Comparison of ENCODE assay signal across 1 cellular context in the genomic region with DNA sequence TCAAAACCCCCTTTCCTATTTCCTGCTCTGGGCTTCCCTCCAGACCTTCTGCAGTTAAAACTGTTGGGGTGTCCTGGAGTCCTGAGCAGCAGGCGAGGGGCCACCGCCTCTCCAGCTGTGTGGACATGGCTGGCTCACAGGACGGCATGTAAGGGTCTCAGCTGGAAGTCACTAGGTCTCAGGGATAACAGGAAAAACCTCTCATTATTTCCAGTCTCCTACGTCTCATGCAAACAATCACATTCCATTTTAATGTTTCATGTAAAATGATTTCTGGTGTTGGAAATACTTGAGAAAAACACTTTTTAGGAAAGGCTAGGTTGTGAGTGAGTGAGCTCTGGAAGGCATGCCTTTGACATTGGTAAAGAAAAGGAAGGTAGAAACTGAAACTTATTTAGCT.
TF ChIP-seq lines count a peak whose summit lies in the region.

No MANE protein-coding gene starts in this region.

TF ChIP-seq in SK-N-SH treated with all-trans-retinoic acid at 6 μM for 48 hours, 23 proteins besides CTCF, POLR2A, EP300 and RAD21 (continued from another document):
- TF ChIP-seq, protein P1, sequence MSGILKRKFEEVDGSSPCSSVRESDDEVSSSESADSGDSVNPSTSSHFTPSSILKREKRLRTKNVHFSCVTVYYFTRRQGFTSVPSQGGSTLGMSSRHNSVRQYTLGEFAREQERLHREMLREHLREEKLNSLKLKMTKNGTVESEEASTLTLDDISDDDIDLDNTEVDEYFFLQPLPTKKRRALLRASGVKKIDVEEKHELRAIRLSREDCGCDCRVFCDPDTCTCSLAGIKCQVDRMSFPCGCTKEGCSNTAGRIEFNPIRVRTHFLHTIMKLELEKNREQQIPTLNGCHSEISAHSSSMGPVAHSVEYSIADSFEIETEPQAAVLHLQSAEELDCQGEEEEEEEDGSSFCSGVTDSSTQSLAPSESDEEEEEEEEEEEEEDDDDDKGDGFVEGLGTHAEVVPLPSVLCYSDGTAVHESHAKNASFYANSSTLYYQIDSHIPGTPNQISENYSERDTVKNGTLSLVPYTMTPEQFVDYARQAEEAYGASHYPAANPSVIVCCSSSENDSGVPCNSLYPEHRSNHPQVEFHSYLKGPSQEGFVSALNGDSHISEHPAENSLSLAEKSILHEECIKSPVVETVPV (CRISPR knock-in tag; IDR thresholded peaks at IDR 0.05), result no peak
- TF ChIP-seq ZNF8 (CRISPR knock-in tag; IDR thresholded peaks at IDR 0.05) (no peak), ZFP30 (CRISPR knock-in tag; IDR thresholded peaks at IDR 0.05) (no peak), ZNF70 (CRISPR knock-in tag; IDR thresholded peaks at IDR 0.05) (no peak)
